25 cellular contexts compared by ENCODE assay signal in the genomic region with DNA sequence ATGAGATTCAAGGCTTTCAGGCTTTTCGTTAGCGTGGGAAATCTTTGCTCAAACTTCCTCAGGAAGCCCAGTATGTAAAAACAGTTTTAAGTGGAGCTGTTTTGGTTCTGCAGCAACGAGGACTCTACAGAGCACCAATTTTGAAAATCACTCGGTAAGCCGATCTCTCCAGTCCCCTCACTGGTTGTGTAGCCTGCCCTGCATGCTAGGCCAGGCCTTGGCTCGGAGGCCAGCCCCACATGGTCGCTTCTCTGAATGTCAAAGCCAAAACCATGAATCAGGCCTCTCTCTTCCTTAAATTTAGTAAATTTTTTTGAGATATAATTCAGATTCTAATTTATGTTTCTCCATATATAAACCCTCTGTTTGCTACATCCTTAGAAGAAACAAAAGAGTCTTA.
DNase-seq lines count a peak whose midpoint lies in the region; ATAC-seq lines count a peak whose summit lies in the region.
"Had no signal": no experiment of that assay in that cellular context is flagged by ENCODE, and none has a peak within 500 bp of the region (broad histone marks: within the 10 kb centered on the region; RNA-seq: fewer than 3 reads in every experiment).

No MANE protein-coding gene starts in this region.

- no peak overlapping the region for H3K9ac ChIP-seq in muscle layer of colon (ENCODE audit: low read length)

- peak; percentile 19 to 25 for DNase-seq in NCI-H446 (lab: John Stamatoyannopoulos, UW)
- peak; percentile 33 for DNase-seq in fibroblast of peridontal ligament (ENCODE audit: extremely low read depth)
- DNase-seq in stromal cell of bone marrow (ENCODE audit: low read depth), result peak; percentile 3
- DNase-seq in SHP77 (lab: John Stamatoyannopoulos, UW), result no peak
- no peak for DNase-seq in activated CD4-positive, CD25-positive, alpha-beta regulatory T cell (lab: John Stamatoyannopoulos, UW)
- DNase-seq in NCI-H226, result no peak
- DNase-seq: activated B cell treated with CpG ODN at 0.5 μM for 24 hours; activated CD4-positive, alpha-beta memory T cell treated with anti-CD3 and anti-CD28 coated beads, Interleukin-2, amount 10 ng/mL, durations not matched to agents 7 days and 5 days; activated naive CD4-positive, alpha-beta T cell; activated T-cell treated with anti-CD3 and anti-CD28 coated beads, Interleukin-2, amount 50 U/mL, for 1 hour; amniotic stem cell; central memory CD4-positive, alpha-beta T cell; DMS79; effector CD4-positive, alpha-beta T cell; H7; Kasumi-1; NCI-H1092; NCI-H2029; NCI-H510A treated with DMSO at 0.1 percent for 48 hours; NK-92 treated with Interleukin-12 subunit alpha and Interleukin-12 subunit beta, amount 100 ng/mL, for 24 hours had no signal

- no peak for ATAC-seq in GM18858 (IDR thresholded peaks at IDR 0.05; ENCODE audit: unreplicated experiment)

- no peak overlapping the region for H3K4me3 ChIP-seq in muscle layer of colon (ENCODE audit: low read depth in 1 of 2, low read length in 2 of 2)
- H3K4me3 ChIP-seq: mucosa of descending colon, Peyer's patch, tibial nerve had no signal

- H3K36me3 ChIP-seq in muscle layer of colon (ENCODE audit: insufficient read depth, low read length), result no peaks in the 10 kb centered on the region

- peak overlapping the region; percentile 29 for H3K27ac ChIP-seq in muscle layer of colon (ENCODE audit: low read depth, low read length)
- H3K27ac ChIP-seq: tibial nerve had no signal

- H3K27me3 ChIP-seq in muscle layer of colon (ENCODE audit: control insufficient read depth in 1 of 2, insufficient read depth in 2 of 2, low read length in 2 of 2), result no peaks in the 10 kb centered on the region
- H3K27me3 ChIP-seq: Peyer's patch, tibial nerve had no signal

- peaks cover 52% of the 10 kb centered on the region for H3K4me1 ChIP-seq in muscle layer of colon (ENCODE audit: insufficient read depth, low read length)

- no peaks in the 10 kb centered on the region for H3K9me3 ChIP-seq in muscle layer of colon (ENCODE audit: low read length)
- H3K9me3 ChIP-seq: mucosa of descending colon, Peyer's patch had no signal

Comparison
In these comparisons a context has a peak if more than half of its experiments do, and no peak if none do; other contexts are left out.
1. DNase-seq: peak in NCI-H446 (2 of 2), fibroblast of peridontal ligament (single experiment) and stromal cell of bone marrow (single experiment); none in SHP77 (0 of 2), activated CD4-positive, CD25-positive, alpha-beta regulatory T cell (0 of 4) and NCI-H226 (single experiment).